21 cellular contexts compared by ENCODE assay signal in genomic region chr5:102957141-102957540, GRCh38.
"Had no signal": no experiment of that assay in that cellular context is flagged by ENCODE, and none has a peak within 500 bp of the region (broad histone marks: within the 10 kb centered on the region; RNA-seq: fewer than 3 reads in every experiment).

No MANE protein-coding gene starts in this region.

- H3K4me3 Mint-ChIP-seq: activated CD8-positive, alpha-beta T cell treated with anti-CD3 and anti-CD28 coated beads for 36 hours; activated naive CD4-positive, alpha-beta T cell treated with anti-CD3 and anti-CD28 coated beads, Interleukin-2, amount 50 U/mL, for 24 hours; T-helper 1 cell treated with Interleukin-12 subunit alpha and Interleukin-12 subunit beta and Interleukin-4 antibody, amounts not matched to agents 30 μg/mL and 1 μg/mL, for 36 hours had no signal

- H3K4me3 ChIP-seq: cardiac muscle cell, Peyer's patch, SJSA1 had no signal

- H3K4me1 Mint-ChIP-seq: activated naive CD4-positive, alpha-beta T cell treated with anti-CD3 and anti-CD28 coated beads, Interleukin-2, amount 50 U/mL, for 24 hours had no signal

- H3K9me3 Mint-ChIP-seq: activated CD8-positive, alpha-beta T cell treated with anti-CD3 and anti-CD28 coated beads for 36 hours; activated naive CD4-positive, alpha-beta T cell treated with anti-CD3 and anti-CD28 coated beads, Interleukin-2, amount 50 U/mL, for 24 hours; T-helper 1 cell treated with Interleukin-12 subunit alpha and Interleukin-12 subunit beta and Interleukin-4 antibody, amounts not matched to agents 30 μg/mL and 1 μg/mL, for 36 hours had no signal

- H3K27me3 Mint-ChIP-seq: activated CD8-positive, alpha-beta T cell treated with anti-CD3 and anti-CD28 coated beads for 36 hours; activated naive CD4-positive, alpha-beta T cell treated with anti-CD3 and anti-CD28 coated beads, Interleukin-2, amount 50 U/mL, for 24 hours had no signal

- ATAC-seq: activated CD4-positive, CD25-positive, alpha-beta regulatory T cell treated with anti-CD3 and anti-CD28 coated beads, Interleukin-2, amount 50 U/mL, for 24 hours; activated CD8-positive, alpha-beta T cell treated with anti-CD3 and anti-CD28 coated beads for 36 hours had no signal

- H3K27ac ChIP-seq: cardiac muscle cell, Peyer's patch, RWPE1 had no signal

- H3K27me3 ChIP-seq: brain microvascular endothelial cell, cardiac muscle cell, Peyer's patch, SJSA1 had no signal

- DNase-seq: activated CD4-positive, alpha-beta T cell treated with anti-CD3 and anti-CD28 coated beads for 4 hours; activated CD8-positive, alpha-beta memory T cell treated with anti-CD3 and anti-CD28 coated beads, Interleukin-2, amount 50 U/mL, for 4 hours; activated CD8-positive, alpha-beta T cell treated with anti-CD3 and anti-CD28 coated beads for 36 hours; activated naive CD4-positive, alpha-beta T cell; aorta; brain microvascular endothelial cell; MM.1S; NCI-H1105 treated with DMSO at 0.1 percent for 48 hours; NCI-H1436 treated with DMSO at 0.1 percent for 48 hours; NCI-H187; NCI-H2081 treated with DMSO at 0.1 percent for 48 hours; NCI-H446; NCI-H524; Peyer's patch; Right ventricle myocardium superior had no signal

- H3K4me1 ChIP-seq: Peyer's patch had no signal

- H3K27ac Mint-ChIP-seq: activated CD8-positive, alpha-beta T cell treated with anti-CD3 and anti-CD28 coated beads for 36 hours; activated naive CD4-positive, alpha-beta T cell treated with anti-CD3 and anti-CD28 coated beads, Interleukin-2, amount 50 U/mL, for 24 hours; T-helper 1 cell treated with Interleukin-12 subunit alpha and Interleukin-12 subunit beta and Interleukin-4 antibody, amounts not matched to agents 30 μg/mL and 1 μg/mL, for 36 hours had no signal

- H3K36me3 ChIP-seq: brain microvascular endothelial cell, Peyer's patch had no signal

- H3K9me3 ChIP-seq: Peyer's patch, SJSA1 had no signal
